In the genomic region with DNA sequence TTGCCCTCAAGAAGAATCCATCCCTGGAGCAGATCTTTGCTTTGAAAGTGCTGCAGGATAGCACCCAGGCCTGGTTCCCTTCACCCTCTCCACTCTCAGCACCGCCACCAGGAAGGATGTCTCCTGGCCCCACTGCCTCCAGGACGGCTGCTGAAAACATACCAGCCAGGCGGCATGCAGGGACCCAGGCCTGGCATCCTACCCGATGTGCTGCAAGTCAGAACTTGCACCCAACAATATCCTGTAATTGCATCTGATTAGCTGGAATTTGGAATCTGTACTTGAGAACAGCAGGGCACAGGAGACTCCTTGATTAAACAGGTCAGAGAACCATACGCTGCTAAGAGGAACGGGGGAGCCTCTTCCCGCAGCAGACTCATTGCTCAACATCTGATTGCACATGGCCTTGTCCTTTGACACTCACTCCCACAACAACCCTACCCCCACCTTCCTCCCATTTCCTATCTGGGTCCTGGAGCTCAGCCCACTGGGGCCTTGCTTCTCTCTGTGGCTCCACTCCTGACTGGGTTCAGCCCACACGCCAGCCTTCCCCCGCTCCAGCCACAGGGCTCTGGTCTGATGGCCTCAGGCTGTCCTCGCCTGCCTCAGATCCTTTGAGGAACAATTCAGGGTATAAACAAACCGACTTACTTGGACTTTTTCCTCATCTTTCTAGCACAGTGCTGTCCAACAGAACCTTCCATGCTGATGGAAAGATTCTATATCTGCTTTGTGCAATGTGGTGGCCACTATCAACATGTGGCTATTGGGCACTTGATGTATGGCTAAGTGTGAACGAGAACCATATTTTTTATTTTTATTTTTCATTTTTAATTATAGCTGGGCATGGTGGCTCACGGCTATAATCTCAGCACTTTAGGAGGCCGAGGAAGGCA, we compare ENCODE assay signal across 8 cellular contexts.
DNase-seq lines count a peak whose midpoint lies in the region; ATAC-seq and TF ChIP-seq lines count a peak whose summit lies in the region.

No MANE protein-coding gene starts in this region.

- H3K36me3 ChIP-seq in BJ (ENCODE audit: control insufficient read depth, insufficient read depth, low read length) (no peaks in the 10 kb centered on the region), muscle layer of duodenum (ENCODE audit: control insufficient read depth in 1 of 2, insufficient read depth in 2 of 2, low read length in 2 of 2) (no peaks in the 10 kb centered on the region), SJCRH30 (no peaks in the 10 kb centered on the region)

- peaks cover 2% of the 10 kb centered on the region; the same call in 1 of the 2 replicates for H3K27me3 ChIP-seq in BJ (ENCODE audit: control insufficient read depth, insufficient read depth, low read length)
- no peaks in the 10 kb centered on the region for H3K27me3 ChIP-seq in muscle layer of duodenum (ENCODE audit: low read depth, low read length)
- no peaks in the 10 kb centered on the region for H3K27me3 ChIP-seq in SJCRH30

- no peak for TF ChIP-seq CTCF in BJ (IDR thresholded peaks at IDR 0.05; ENCODE audit: insufficient read depth, low read depth, low read length)

- DNase-seq in BJ (ENCODE audit: low read depth) = peak; percentile 62
- DNase-seq in NCI-H2171 (lab: John Stamatoyannopoulos, UW) = peak; percentile 76
- DNase-seq in epithelial cell of prostate (ENCODE audit: low read depth, low spot score) = peak; percentile 73
- no peak for DNase-seq in SJCRH30
- DNase-seq in SW480 (ENCODE audit: low spot score) = no peak
- no peak for DNase-seq in effector CD4-positive, alpha-beta T cell

- H3K27ac ChIP-seq in epithelial cell of prostate = peak overlapping the region; percentile 75
- peak overlapping the region; percentile 43 for H3K27ac ChIP-seq in muscle layer of duodenum (ENCODE audit: low read length)
- H3K27ac ChIP-seq in SJCRH30 = no peak overlapping the region

- H3K9me3 ChIP-seq in muscle layer of duodenum (ENCODE audit: control insufficient read depth in 1 of 2, low read length in 2 of 2) (no peaks in the 10 kb centered on the region), SJCRH30 (replicated peaks) (no peaks in the 10 kb centered on the region)

- peaks cover 0 to 6% of the 10 kb centered on the region in 2 donors for H3K4me1 ChIP-seq in muscle layer of duodenum (ENCODE audit: control insufficient read depth in 1 of 2, insufficient read depth in 2 of 2, low read length in 2 of 2)
- no peaks in the 10 kb centered on the region for H3K4me1 ChIP-seq in SJCRH30

- no peak for ATAC-seq in HG03135 (IDR thresholded peaks at IDR 0.05; ENCODE audit: unreplicated experiment)

- H3K4me3 ChIP-seq in BJ (ENCODE audit: low read depth, low read length) (no peak overlapping the region), muscle layer of duodenum (ENCODE audit: low read depth in 1 of 2, low read length in 2 of 2) (no peak overlapping the region), SJCRH30 (no peak overlapping the region)

- CTCF ChIA-PET in BJ (lab: Yijun Ruan, JAX) = interaction anchor here (0.5 to 2.8 kb wide), 5 partner anchors 11 to 127 kb away, joined by 3 to 9 read pairs (median 4); no protein-coding TSS in a partner anchor

- POLR2A ChIA-PET in BJ (lab: Charles Lee) = interaction anchor here (0.6 to 0.8 kb wide), 2 partner anchors 61 to 85 kb away, joined by 3 read pairs; no protein-coding TSS in a partner anchor

Comparison
In these comparisons a context has a peak if more than half of its experiments do, and no peak if none do; other contexts are left out.
1. DNase-seq: peak in BJ (single experiment), NCI-H2171 (single experiment) and epithelial cell of prostate (single experiment); none in SJCRH30 (0 of 2), SW480 (single experiment) and effector CD4-positive, alpha-beta T cell (single experiment).